8 cellular contexts compared by ENCODE assay signal in genomic region chr2:47402805-47403691, GRCh38. TPM values are rescaled to one million over a fixed set of nuclear protein-coding genes. Genes with fewer than 3 reads are reported as not detected.
DNase-seq lines count a peak whose midpoint lies in the region; ATAC-seq and TF ChIP-seq lines count a peak whose summit lies in the region.

Gene MSH2, plus strand, starts transcription at chr2:47403156. Its CDS starts 36 bp downstream, at chr2:47403192.

- DNase-seq in BE2C (peak; percentile 97), GM19240 (ENCODE audit: insufficient read length, low spot score) (peak; percentile 85), NCI-H524 treated with DMSO at 0.1 percent for 48 hours (lab: John Stamatoyannopoulos, UW) (peak; percentile 96), choroid plexus epithelial cell (ENCODE audit: low read depth) (peak; percentile 93), kidney glomerular epithelial cell (lab: John Stamatoyannopoulos, UW) (peak; percentile 83)
- peak; percentile 96 for DNase-seq in activated CD4-positive, alpha-beta T cell treated with anti-CD3 and anti-CD28 coated beads for 36 hours
- peak; percentile 92 for DNase-seq in stimulated activated CD4-positive, alpha-beta T cell treated with anti-CD3 and anti-CD28 coated beads, Interleukin-15, amount 100 ng/mL, for 48 hours (ENCODE audit: low read depth in 2 of 2)

- H3K27ac Mint-ChIP-seq in activated CD4-positive, alpha-beta T cell treated with anti-CD3 and anti-CD28 coated beads for 36 hours, result peak within 1 kb of the TSS; percentile 98

- H3K27me3 ChIP-seq in BE2C, result no peaks in the 10 kb centered on the region

- H3K4me3 ChIP-seq in BE2C (ENCODE audit: low read depth, low read length) (peak within 1 kb of the TSS; percentile 79), choroid plexus epithelial cell (ENCODE audit: low read depth, low read length) (peak within 1 kb of the TSS; percentile 96)

- H3K4me3 Mint-ChIP-seq in activated CD4-positive, alpha-beta T cell treated with anti-CD3 and anti-CD28 coated beads for 36 hours, result peak within 1 kb of the TSS; percentile 84

- CTCF ChIA-PET in activated CD4-positive, alpha-beta T cell treated with anti-CD3 and anti-CD28 coated beads for 36 hours (lab: Charles Lee), result interaction anchor here (0.5 to 1.3 kb wide), 7 partner anchors 15 to 456 kb away, joined by 3 to 5 read pairs (median 3); no protein-coding TSS in a partner anchor

- no peaks in the 10 kb centered on the region for H3K9me3 ChIP-seq in BE2C

- peaks cover 8% of the 10 kb centered on the region for H3K36me3 ChIP-seq in BE2C

- POLR2A ChIA-PET in activated CD4-positive, alpha-beta T cell treated with anti-CD3 and anti-CD28 coated beads for 36 hours (lab: Charles Lee), result interaction anchor here (0.6 to 2.6 kb wide), 5 partner anchors 65 to 466 kb away, joined by 3 to 12 read pairs (median 5); partner anchors contain the start of gene MSH6

- TF ChIP-seq CTCF in BE2C (IDR thresholded peaks at IDR 0.05; ENCODE audit: low read depth, low read length), result no peak
- no peak for TF ChIP-seq CTCF in choroid plexus epithelial cell (conservative IDR thresholded peaks at IDR 0.05; ENCODE audit: low read depth, low read length)

- intact Hi-C loops in activated CD4-positive, alpha-beta T cell treated with anti-CD3 and anti-CD28 coated beads for 36 hours (cut with DNase I, micrococcal nuclease), result loop anchor here (1.0 to 10.0 kb wide), 7 partner anchors 118 to 1791 kb away; partner anchors contain the start of genes MSH6 (in 2 of the 2), FBXO11 (in 1 of the 2), MCFD2 (in 1 of the 2) and SRBD1 (in 1 of the 2)

- ATAC-seq in HG03457 (IDR thresholded peaks at IDR 0.05; ENCODE audit: unreplicated experiment), result peak; percentile 79
- peak; percentile 95 for ATAC-seq in activated CD4-positive, alpha-beta T cell treated with anti-CD3 and anti-CD28 coated beads for 36 hours

- H3K27me3 Mint-ChIP-seq in activated CD4-positive, alpha-beta T cell treated with anti-CD3 and anti-CD28 coated beads for 36 hours, result no peaks in the 10 kb centered on the region

- H3K9me3 Mint-ChIP-seq in activated CD4-positive, alpha-beta T cell treated with anti-CD3 and anti-CD28 coated beads for 36 hours (ENCODE audit: low read depth), result peaks cover 4% of the 10 kb centered on the region

- H3K36me3 Mint-ChIP-seq in activated CD4-positive, alpha-beta T cell treated with anti-CD3 and anti-CD28 coated beads for 36 hours (ENCODE audit: low read depth), result peaks cover 33% of the 10 kb centered on the region

- H3K4me1 Mint-ChIP-seq in activated CD4-positive, alpha-beta T cell treated with anti-CD3 and anti-CD28 coated beads for 36 hours, result peaks cover 35% of the 10 kb centered on the region

- no peaks in the 10 kb centered on the region for H3K4me1 ChIP-seq in BE2C

RNA-seq across cellular contexts. Expression of gene MSH2, which starts in this region (rescaled TPM):
- 19.9 TPM for polyA plus RNA-seq in BE2C (2012; ENCODE audit: insufficient read depth, insufficient read length, low read depth)
- total RNA-seq in activated CD4-positive, alpha-beta T cell treated with anti-CD3 and anti-CD28 coated beads for 36 hours, result 10 to 100 TPM; 61.0 to 65.2 TPM

Comparison
In these comparisons a context has a peak if more than half of its experiments do, and no peak if none do; other contexts are left out.
1. Peak in every context shown above with its lines: DNase-seq, ATAC-seq and H3K4me3 ChIP-seq.